In genomic region chr5:168409601-168410458, GRCh38 we compare ENCODE assay signal across 8 cellular contexts.
DNase-seq lines count a peak whose midpoint lies in the region; ATAC-seq, FAIRE-seq and TF ChIP-seq lines count a peak whose summit lies in the region.

No MANE protein-coding gene starts in this region.

- DNase-seq in GM13976 (ENCODE audit: low spot score) (peak; percentile 47), left lung (no peak), HTR-8/SVneo (ENCODE audit: insufficient read length, low spot score) (no peak), NCI-H1417 (lab: John Stamatoyannopoulos, UW) (no peak), kidney glomerular epithelial cell (lab: John Stamatoyannopoulos, UW) (no peak)
- DNase-seq in activated CD8-positive, alpha-beta memory T cell treated with anti-CD3 and anti-CD28 coated beads, Interleukin-2, amount 50 U/mL, for 48 hours, result peak; percentile 57

- H3K27me3 ChIP-seq in left lung, result no peaks in the 10 kb centered on the region

- no peaks in the 10 kb centered on the region for H3K9me3 ChIP-seq in left lung

- intact Hi-C loops in left lung (cut with DNase I), result no loop called here

- no peaks in the 10 kb centered on the region for H3K4me1 ChIP-seq in left lung

- FAIRE-seq in HTR-8/SVneo (lab: Jason Lieb, UNC), result no peak

- no peak for TF ChIP-seq CTCF in GM13976 (IDR thresholded peaks at IDR 0.05; ENCODE audit: borderline replicate concordance, control extremely low read depth, extremely low read depth, insufficient read depth, missing control alignments)
- TF ChIP-seq CTCF in left lung (IDR thresholded peaks at IDR 0.05), result no peak

- H3K4me3 ChIP-seq in left lung, result no peak overlapping the region

- in situ Hi-C loops in GM13976 (cut with MboI; ENCODE audit: low sequenced_read_pairs, unreplicated experiment), result no loop called here

- no peak overlapping the region for H3K27ac ChIP-seq in left lung

- ATAC-seq in HG03520 (IDR thresholded peaks at IDR 0.05; ENCODE audit: unreplicated experiment), result peak; percentile 55
- ATAC-seq in left lung, result peak; percentile 26
- ATAC-seq in GM21825 (IDR thresholded peaks at IDR 0.05; ENCODE audit: unreplicated experiment), result no peak

- peaks cover 0 to 5% of the 10 kb centered on the region in 2 donors for H3K36me3 ChIP-seq in left lung

Comparison
In these comparisons a context has a peak if more than half of its experiments do, and no peak if none do; other contexts are left out.
1. DNase-seq: peak in GM13976 (single experiment) and activated CD8-positive, alpha-beta memory T cell treated with anti-CD3 and anti-CD28 coated beads, Interleukin-2, amount 50 U/mL, for 48 hours (single experiment); none in left lung (0 of 2), HTR-8/SVneo (single experiment), NCI-H1417 (0 of 3) and kidney glomerular epithelial cell (single experiment).